ENCODE assay signal across 8 cellular contexts in genomic region chr5:43514816-43515677, GRCh38. TPM values are rescaled to one million over a fixed set of nuclear protein-coding genes. Genes with fewer than 3 reads are reported as not detected.
DNase-seq lines count a peak whose midpoint lies in the region; ATAC-seq, FAIRE-seq and TF ChIP-seq lines count a peak whose summit lies in the region.

Gene C5orf34 (minus strand): TSS chr5:43515148. CDS start chr5:43509339, 5,809 bp downstream.

- 2% methylated on average over 35 of the region's 35 CpGs for whole genome bisulfite sequencing in hepatocyte (ENCODE audit: low lambda C conversion rate, missing lambda C conversion rate)

- H4K20me1 ChIP-seq in hepatocyte (ENCODE audit: insufficient read depth, poor library complexity, severe bottlenecking), result no peaks in the 10 kb centered on the region

- no peak for TF ChIP-seq CTCF in astrocyte of the cerebellum (IDR thresholded peaks at IDR 0.05; ENCODE audit: low read depth, low read length, missing control alignments)
- no peak for TF ChIP-seq CTCF in hepatocyte (IDR thresholded peaks at IDR 0.05; ENCODE audit: poor library complexity)

- H3K79me2 ChIP-seq in hepatocyte, result peaks cover 17% of the 10 kb centered on the region

- in situ Hi-C loops in astrocyte of the cerebellum (cut with HindIII; ENCODE audit: low sequenced_read_pairs), result no loop called here

- peak within 1 kb of the TSS; percentile 63 for H3K4me3 ChIP-seq in astrocyte of the cerebellum (ENCODE audit: low read depth, low read length)
- H3K4me3 ChIP-seq in hepatocyte, result peak within 1 kb of the TSS; percentile 49

- H3K27me3 ChIP-seq in hepatocyte, result no peaks in the 10 kb centered on the region

- H3K9me3 ChIP-seq in hepatocyte (ENCODE audit: low read depth), result no peaks in the 10 kb centered on the region

- DNase-seq in GM18507 (ENCODE audit: extremely low spot score, insufficient read length, low read depth) (peak; percentile 96), NCI-H1930 (lab: John Stamatoyannopoulos, UW) (peak; percentile 100), T-helper 22 cell (ENCODE audit: low read depth) (peak; percentile 88), astrocyte of the cerebellum (ENCODE audit: low read depth) (peak; percentile 87), hepatocyte (ENCODE audit: low spot score) (peak; percentile 98), renal cortical epithelial cell (ENCODE audit: low read depth) (peak; percentile 92), cortex of kidney (lab: John Stamatoyannopoulos, UW) (no peak)

- H3K4me1 ChIP-seq in hepatocyte (ENCODE audit: insufficient read depth), result peaks cover 4% of the 10 kb centered on the region

- H3K9me2 ChIP-seq in hepatocyte (replicated peaks; ENCODE audit: insufficient read depth), result no peaks in the 10 kb centered on the region

- peak; percentile 92 for FAIRE-seq in GM18507 (lab: Jason Lieb, UNC)

- peak within 1 kb of the TSS; percentile 83 for H3K4me2 ChIP-seq in hepatocyte

- H3K27ac ChIP-seq in hepatocyte, result peak within 1 kb of the TSS; percentile 95

- no peaks in the 10 kb centered on the region for H3K36me3 ChIP-seq in hepatocyte (replicated peaks; ENCODE audit: insufficient read depth, low read depth)

- H2AFZ ChIP-seq in hepatocyte, result peak within 1 kb of the TSS; percentile 82

- ATAC-seq in HG02973 (IDR thresholded peaks at IDR 0.05; ENCODE audit: unreplicated experiment), result peak; percentile 98

RNA-seq across cellular contexts. Expression of gene C5orf34, which starts in this region (rescaled TPM):
- total RNA-seq in hepatocyte (2.1 and 4.5 TPM in 2 replicates), renal cortical epithelial cell (1.7 and 3.0 TPM in 2 replicates)
- polyA plus RNA-seq in hepatocyte, result 1.9 and 3.3 TPM in 2 replicates
